ENCODE assay signal across 11 cellular contexts in the genomic region with DNA sequence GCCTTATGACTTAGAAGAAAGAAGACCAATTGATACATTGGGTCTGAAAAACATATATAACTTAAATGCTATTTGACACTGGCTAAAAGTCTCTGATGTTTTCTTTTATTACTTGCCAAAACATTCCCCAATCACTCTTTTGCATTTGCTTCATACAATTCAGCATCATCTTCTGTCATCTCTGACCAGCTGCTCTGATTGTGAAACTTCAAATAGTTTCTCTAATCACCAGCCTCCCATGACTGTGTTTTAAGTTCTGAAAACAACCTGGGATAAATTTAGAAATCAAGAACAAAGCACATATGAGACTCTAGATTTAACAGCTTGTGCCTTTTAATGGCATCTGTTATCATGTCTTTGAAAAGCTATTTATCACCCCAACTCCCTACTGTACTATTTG.
DNase-seq lines count a peak whose midpoint lies in the region; ATAC-seq and TF ChIP-seq lines count a peak whose summit lies in the region.
"Had no signal": no experiment of that assay in that cellular context is flagged by ENCODE, and none has a peak within 500 bp of the region (broad histone marks: within the 10 kb centered on the region; RNA-seq: fewer than 3 reads in every experiment).

No MANE protein-coding gene starts in this region.

- H3K4me1 Mint-ChIP-seq in nephron (peaks cover 10% of the 10 kb centered on the region), neural progenitor cell (no peaks in the 10 kb centered on the region)
- H3K4me1 Mint-ChIP-seq: naive B cell had no signal

- peaks cover 3% of the 10 kb centered on the region for H3K36me3 Mint-ChIP-seq in nephron (ENCODE audit: low read depth)
- H3K36me3 Mint-ChIP-seq in neural progenitor cell: no peaks in the 10 kb centered on the region
- H3K36me3 Mint-ChIP-seq: activated naive CD8-positive, alpha-beta T cell; naive B cell had no signal

- H3K79me2 ChIP-seq in MM.1S (ENCODE audit: low read length) (no peaks in the 10 kb centered on the region), neural progenitor cell (ENCODE audit: low read depth) (no peaks in the 10 kb centered on the region)

- ATAC-seq in GM18868 (IDR thresholded peaks at IDR 0.05; ENCODE audit: unreplicated experiment) (peak; percentile 81), HG02588 (IDR thresholded peaks at IDR 0.05; ENCODE audit: unreplicated experiment) (peak; percentile 81)

- peak overlapping the region; percentile 41 for H3K9ac ChIP-seq in MM.1S (ENCODE audit: low read length)
- no peak overlapping the region for H3K9ac ChIP-seq in neural progenitor cell

- H3K9me3 ChIP-seq in MM.1S (replicated peaks; ENCODE audit: insufficient read depth, low read length) (no peaks in the 10 kb centered on the region), neural progenitor cell (ENCODE audit: low read depth) (no peaks in the 10 kb centered on the region)

- H3K4me2 ChIP-seq in MM.1S (ENCODE audit: low read depth, low read length) (peak overlapping the region; percentile 44), neural progenitor cell (no peak overlapping the region)

- H3K4me3 Mint-ChIP-seq in nephron: peak overlapping the region in 1 of 3 experiments; percentile 1
- no peak overlapping the region for H3K4me3 Mint-ChIP-seq in neural progenitor cell
- H3K4me3 Mint-ChIP-seq: activated naive CD8-positive, alpha-beta T cell; naive B cell had no signal

- H4K20me1 ChIP-seq in MM.1S (ENCODE audit: insufficient read depth, low read length): no peaks in the 10 kb centered on the region
- H4K20me1 ChIP-seq in neural progenitor cell (ENCODE audit: low read depth): no peaks in the 10 kb centered on the region

- H3K9me3 Mint-ChIP-seq in nephron (peaks cover 23% of the 10 kb centered on the region), neural progenitor cell (peaks cover 19% of the 10 kb centered on the region)

- H3K4me3 ChIP-seq in MM.1S (ENCODE audit: low read length) (no peak overlapping the region), neural progenitor cell (no peak overlapping the region)

- DNase-seq in MM.1S: peak; percentile 95
- no peak for DNase-seq in neural progenitor cell (ENCODE audit: low spot score)
- no peak for DNase-seq in substantia nigra (lab: John Stamatoyannopoulos, UW)
- no peak for DNase-seq in hypothalamus (lab: John Stamatoyannopoulos, UW)
- DNase-seq in DMS79 (lab: John Stamatoyannopoulos, UW): no peak
- DNase-seq: naive B cell, NCI-H2171 had no signal

- no peaks in the 10 kb centered on the region for H3K27me3 ChIP-seq in MM.1S (replicated peaks; ENCODE audit: insufficient read depth, low read length)
- no peaks in the 10 kb centered on the region for H3K27me3 ChIP-seq in neural progenitor cell

- H3K9me2 ChIP-seq in MM.1S (replicated peaks; ENCODE audit: insufficient read depth, low read length): no peaks in the 10 kb centered on the region

- H3K27ac ChIP-seq in MM.1S (ENCODE audit: low read length): peak overlapping the region; percentile 82
- H3K27ac ChIP-seq in neural progenitor cell: no peak overlapping the region
- no peak overlapping the region for H3K27ac ChIP-seq in substantia nigra (ENCODE audit: low read depth, low read length, poor library complexity, severe bottlenecking)

- H2AFZ ChIP-seq in MM.1S (ENCODE audit: low read length) (peak overlapping the region; percentile 53), neural progenitor cell (replicated peaks) (no peak overlapping the region)

- no peaks in the 10 kb centered on the region; the same call in 1 of the 2 replicates for H3K36me3 ChIP-seq in MM.1S (replicated peaks; ENCODE audit: insufficient read depth, low read length)
- H3K36me3 ChIP-seq in neural progenitor cell: no peaks in the 10 kb centered on the region

- H3F3A ChIP-seq in MM.1S (ENCODE audit: insufficient read depth, low read length) (peaks cover 18% of the 10 kb centered on the region), neural progenitor cell (ENCODE audit: low read depth) (no peaks in the 10 kb centered on the region)

- TF ChIP-seq CTCF in MM.1S (IDR thresholded peaks at IDR 0.05; ENCODE audit: low read length) (no peak), nephron (IDR thresholded peaks at IDR 0.05; ENCODE audit: unreplicated experiment in 3 of 3) (no peak), neural progenitor cell (IDR thresholded peaks at IDR 0.05) (no peak)

- H3K4me1 ChIP-seq in MM.1S (ENCODE audit: low read length): peaks cover 48% of the 10 kb centered on the region
- no peaks in the 10 kb centered on the region for H3K4me1 ChIP-seq in neural progenitor cell

- H3K27ac Mint-ChIP-seq in nephron: peak overlapping the region in 2 of 3 experiments; percentile 23 to 75
- H3K27ac Mint-ChIP-seq in neural progenitor cell: no peak overlapping the region
- H3K27ac Mint-ChIP-seq: activated naive CD8-positive, alpha-beta T cell; naive B cell had no signal

- peaks cover 3% of the 10 kb centered on the region for H3K27me3 Mint-ChIP-seq in nephron (ENCODE audit: low read depth)
- peaks cover 2% of the 10 kb centered on the region for H3K27me3 Mint-ChIP-seq in neural progenitor cell (ENCODE audit: insufficient read depth, low read depth)
- H3K27me3 Mint-ChIP-seq: activated naive CD8-positive, alpha-beta T cell; naive B cell had no signal
